Comparison of ENCODE assay signal across 21 cellular contexts in genomic region chr2:121925466-121925865, GRCh38.
"Had no signal": no experiment of that assay in that cellular context is flagged by ENCODE, and none has a peak within 500 bp of the region (broad histone marks: within the 10 kb centered on the region; RNA-seq: fewer than 3 reads in every experiment).

No MANE protein-coding gene starts in this region.

- H3K27ac ChIP-seq: heart right ventricle, neutrophil, psoas muscle, skin epidermis, suprapubic skin, thyroid gland, uterus had no signal

- H3K9me3 Mint-ChIP-seq: dendritic cell treated with granulocyte-macrophage colony-stimulating factor and Interleukin-4, amounts not matched to agents 40 ng/mL and 50 ng/mL, for 4 days; effector memory CD8-positive, alpha-beta T cell had no signal

- H3K27me3 Mint-ChIP-seq: dendritic cell treated with granulocyte-macrophage colony-stimulating factor and Interleukin-4, amounts not matched to agents 40 ng/mL and 50 ng/mL, for 4 days had no signal

- H3K27me3 ChIP-seq: heart right ventricle, neutrophil, suprapubic skin, thyroid gland, uterus had no signal

- H3K36me3 ChIP-seq: heart right ventricle, neutrophil, suprapubic skin, thyroid gland, uterus had no signal

- H3K27ac Mint-ChIP-seq: dendritic cell treated with granulocyte-macrophage colony-stimulating factor and Interleukin-4, amounts not matched to agents 40 ng/mL and 50 ng/mL, for 4 days; effector memory CD8-positive, alpha-beta T cell; naive thymus-derived CD8-positive, alpha-beta T cell; stimulated activated effector memory CD8-positive, alpha-beta T cell treated with anti-CD3 and anti-CD28 coated beads, Interleukin-12 subunit alpha, Interleukin-12 subunit beta, amount 100 ng/mL, for 72 hours; type B pancreatic cell had no signal

- H3K36me3 Mint-ChIP-seq: stimulated activated effector memory CD8-positive, alpha-beta T cell treated with anti-CD3 and anti-CD28 coated beads, Interleukin-12 subunit alpha, Interleukin-12 subunit beta, amount 100 ng/mL, for 72 hours; type B pancreatic cell had no signal

- H3K4me3 ChIP-seq: heart right ventricle, mucosa of descending colon, psoas muscle, skin epidermis, suprapubic skin, thyroid gland, uterus had no signal

- FAIRE-seq: frontal cortex, islet of Langerhans had no signal

- H3K4me1 ChIP-seq: heart right ventricle, psoas muscle, suprapubic skin, thyroid gland, uterus had no signal

- H3K9me3 ChIP-seq: mucosa of descending colon, neutrophil, psoas muscle, suprapubic skin, thyroid gland, uterus had no signal

- H3K4me3 Mint-ChIP-seq: dendritic cell treated with granulocyte-macrophage colony-stimulating factor and Interleukin-4, amounts not matched to agents 40 ng/mL and 50 ng/mL, for 4 days; effector memory CD8-positive, alpha-beta T cell; naive thymus-derived CD8-positive, alpha-beta T cell; stimulated activated effector memory CD8-positive, alpha-beta T cell treated with anti-CD3 and anti-CD28 coated beads, Interleukin-12 subunit alpha, Interleukin-12 subunit beta, amount 100 ng/mL, for 72 hours; type B pancreatic cell had no signal

- H3K4me1 Mint-ChIP-seq: naive thymus-derived CD8-positive, alpha-beta T cell; stimulated activated effector memory CD8-positive, alpha-beta T cell treated with anti-CD3 and anti-CD28 coated beads, Interleukin-12 subunit alpha, Interleukin-12 subunit beta, amount 100 ng/mL, for 72 hours had no signal

- DNase-seq: effector memory CD8-positive, alpha-beta T cell; erythroblast; heart right ventricle; hypothalamus; kidney glomerular epithelial cell; mucosa of descending colon; naive thymus-derived CD8-positive, alpha-beta T cell; psoas muscle; stimulated activated CD4-positive, alpha-beta T cell treated with anti-CD3 and anti-CD28 coated beads, Interleukin-2, amount 100 ng/mL, for 48 hours; stimulated activated CD8-positive, alpha-beta memory T cell treated with anti-CD3 and anti-CD28 coated beads, Interleukin-4, amount 100 ng/mL, for 48 hours; stimulated activated naive CD8-positive, alpha-beta T cell treated with anti-CD3 and anti-CD28 coated beads, Interleukin-15, Interleukin-2, amounts not matched to agents 100 U/mL and 50 U/mL, for 24 hours; thyroid gland; uterus had no signal
